ENCODE assay signal across 1 cellular context in genomic region chr17:83161298-83162034, GRCh38.
TF ChIP-seq lines count a peak whose summit lies in the region.

No MANE protein-coding gene starts in this region.

TF ChIP-seq in IMR-90, 13 proteins besides CTCF, POLR2A, EP300 and RAD21 (continued from another document):
- TF ChIP-seq SMC3 (IDR thresholded peaks at IDR 0.05; ENCODE audit: low read depth, low read length) (no peak; the same call in 1 of the 2 replicates), MAZ (IDR thresholded peaks at IDR 0.05; ENCODE audit: borderline replicate concordance, low read depth, low read length) (peak; percentile 40; the same call in 1 of the 2 replicates)
TF ChIP-seq in IMR-90: peak in this region for 6.
